In the genomic region with DNA sequence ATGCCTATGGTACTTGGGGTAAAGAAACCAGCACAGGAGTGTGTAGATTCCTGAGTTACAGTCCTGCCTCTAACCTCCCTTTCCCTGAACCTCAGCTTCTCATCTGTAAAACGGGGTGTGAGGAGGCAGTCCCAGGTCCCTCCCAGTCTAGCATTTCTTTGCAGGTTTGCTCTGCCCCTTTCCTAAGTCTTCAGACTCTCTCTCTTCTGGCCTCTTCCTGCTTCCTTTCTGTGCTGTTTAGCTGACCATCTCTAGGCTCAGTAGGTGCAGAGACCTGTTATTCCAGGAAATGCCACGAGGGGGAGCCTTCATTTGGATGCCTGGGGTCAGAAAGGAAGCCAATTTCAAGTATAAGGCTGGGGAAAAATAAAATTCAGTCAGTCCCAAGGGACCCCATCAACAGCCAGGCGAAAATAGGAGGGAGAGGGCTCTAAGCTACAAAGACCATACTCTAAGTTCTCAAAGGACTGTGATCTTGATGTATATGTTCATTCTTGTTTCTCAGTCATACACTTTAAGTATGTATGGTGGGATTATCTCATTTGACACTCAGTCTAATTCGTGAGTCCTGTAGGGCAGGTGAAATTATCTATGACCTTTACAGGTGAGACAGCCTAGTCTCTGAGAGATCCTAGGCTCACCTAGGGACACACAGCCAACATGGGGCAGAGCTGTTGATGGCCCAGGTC, we compare ENCODE assay signal across 1 cellular context.
TF ChIP-seq lines count a peak whose summit lies in the region.

No MANE protein-coding gene starts in this region.

TF ChIP-seq in K562, 482 proteins besides CTCF, POLR2A, EP300 and RAD21 (continued from another document):
- no peak for TF ChIP-seq KLF13 (tag; IDR thresholded peaks at IDR 0.05; ENCODE audit: borderline replicate concordance, low read depth)
- 0 out of 2 replicates have a peak, but pooled peaks have one; percentile 13 for TF ChIP-seq ETV1 (tag; conservative IDR thresholded peaks at IDR 0.05; ENCODE audit: low read depth)
